In genomic region chr6:34196116-34196832, GRCh38 we compare ENCODE assay signal across 8 cellular contexts. TPM values are rescaled to one million over a fixed set of nuclear protein-coding genes. Genes with fewer than 3 reads are reported as not detected.
DNase-seq lines count a peak whose midpoint lies in the region; ATAC-seq lines count a peak whose summit lies in the region.

No MANE protein-coding gene starts in this region.

- peaks cover 3% of the 10 kb centered on the region for H3K4me1 Mint-ChIP-seq in activated CD4-positive, alpha-beta memory T cell treated with anti-CD3 and anti-CD28 coated beads, Interleukin-2, amount 10 ng/mL, durations not matched to agents 7 days and 5 days
- H3K4me1 Mint-ChIP-seq in memory B cell: no peaks in the 10 kb centered on the region

- H3K27me3 Mint-ChIP-seq in activated CD4-positive, alpha-beta memory T cell treated with anti-CD3 and anti-CD28 coated beads, Interleukin-2, amount 10 ng/mL, durations not matched to agents 7 days and 5 days: peaks cover 11% of the 10 kb centered on the region
- no peaks in the 10 kb centered on the region for H3K27me3 Mint-ChIP-seq in memory B cell

- peak overlapping the region; percentile 73 for H3K4me3 Mint-ChIP-seq in activated CD4-positive, alpha-beta memory T cell treated with anti-CD3 and anti-CD28 coated beads, Interleukin-2, amount 10 ng/mL, durations not matched to agents 7 days and 5 days
- peak overlapping the region; percentile 91 for H3K4me3 Mint-ChIP-seq in memory B cell

- CTCF ChIA-PET in activated CD4-positive, alpha-beta memory T cell treated with anti-CD3 and anti-CD28 coated beads, Interleukin-2, amount 10 ng/mL, durations not matched to agents 7 days and 5 days (lab: Charles Lee): interaction anchor here (0.7 to 4.1 kb wide), 30 partner anchors 8 to 412 kb away, joined by 3 to 39 read pairs (median 4); partner anchors contain the start of genes RPS10 and SMIM29

- POLR2A ChIA-PET in activated CD4-positive, alpha-beta memory T cell treated with anti-CD3 and anti-CD28 coated beads, Interleukin-2, amount 10 ng/mL, durations not matched to agents 7 days and 5 days (lab: Charles Lee): interaction anchor here (0.8 to 1.8 kb wide), 8 partner anchors 11 to 229 kb away, joined by 3 to 15 read pairs (median 4); partner anchors contain the start of genes HMGA1, NUDT3 and SMIM29

- H3K36me3 Mint-ChIP-seq in activated CD4-positive, alpha-beta memory T cell treated with anti-CD3 and anti-CD28 coated beads, Interleukin-2, amount 10 ng/mL, durations not matched to agents 7 days and 5 days (ENCODE audit: low read depth): no peaks in the 10 kb centered on the region
- H3K36me3 Mint-ChIP-seq in memory B cell: no peaks in the 10 kb centered on the region

- no peaks in the 10 kb centered on the region for H3K9me3 Mint-ChIP-seq in activated CD4-positive, alpha-beta memory T cell treated with anti-CD3 and anti-CD28 coated beads, Interleukin-2, amount 10 ng/mL, durations not matched to agents 7 days and 5 days
- H3K9me3 Mint-ChIP-seq in memory B cell: no peaks in the 10 kb centered on the region

- ATAC-seq in HG02623 (IDR thresholded peaks at IDR 0.05; ENCODE audit: unreplicated experiment) (peak; percentile 68), memory B cell (ENCODE audit: low read depth) (peak; percentile 99), GM18873 (IDR thresholded peaks at IDR 0.05; ENCODE audit: low FRiP score, unreplicated experiment) (no peak)

- no peak overlapping the region for H3K27ac Mint-ChIP-seq in activated CD4-positive, alpha-beta memory T cell treated with anti-CD3 and anti-CD28 coated beads, Interleukin-2, amount 10 ng/mL, durations not matched to agents 7 days and 5 days
- H3K27ac Mint-ChIP-seq in memory B cell: no peak overlapping the region

- peak; percentile 3 for DNase-seq in GF-D8 (lab: John Stamatoyannopoulos, UW)
- peak; percentile 15 to 84 for DNase-seq in NCI-H526 (lab: John Stamatoyannopoulos, UW)
- peak; percentile 87 for DNase-seq in activated CD4-positive, alpha-beta memory T cell treated with anti-CD3 and anti-CD28 coated beads, Interleukin-2, amount 10 ng/mL, durations not matched to agents 7 days and 5 days
- peak; percentile 84 for DNase-seq in ecto neural progenitor cell (ENCODE audit: low spot score)
- peak; percentile 94 to 96 for DNase-seq in memory B cell (ENCODE audit: low spot score in 2 of 2)
- peak; percentile 83 to 92 (median 88) for DNase-seq in stimulated activated CD4-positive, alpha-beta T cell treated with anti-CD3 and anti-CD28 coated beads, TNF-alpha, amount 100 ng/mL, for 4 hours (ENCODE audit: low read depth in 3 of 3)

RNA-seq across cellular contexts. Expression of gene HMGA1, which starts 40.4 kb away (rescaled TPM):
- 100 to 1,000 TPM; 269 to 282 TPM for total RNA-seq in activated CD4-positive, alpha-beta memory T cell treated with anti-CD3 and anti-CD28 coated beads, Interleukin-2, amount 10 ng/mL, durations not matched to agents 7 days and 5 days

RNA-seq across cellular contexts. Expression of gene GRM4, which starts 50.4 kb away (rescaled TPM):
- total RNA-seq in activated CD4-positive, alpha-beta memory T cell treated with anti-CD3 and anti-CD28 coated beads, Interleukin-2, amount 10 ng/mL, durations not matched to agents 7 days and 5 days: not detected

RNA-seq across cellular contexts. Expression of gene SMIM29, which starts 52.5 kb away (rescaled TPM):
- 10 to 100 TPM; 38.3 to 38.4 TPM for total RNA-seq in activated CD4-positive, alpha-beta memory T cell treated with anti-CD3 and anti-CD28 coated beads, Interleukin-2, amount 10 ng/mL, durations not matched to agents 7 days and 5 days

Comparison
In these comparisons a context has a peak if more than half of its experiments do, and no peak if none do; other contexts are left out.
1. DNase-seq: peak in every context shown above with its lines; median percentile 95 in memory B cell; 88 in stimulated activated CD4-positive, alpha-beta T cell treated with anti-CD3 and anti-CD28 coated beads, TNF-alpha, amount 100 ng/mL, for 4 hours; 87 in activated CD4-positive, alpha-beta memory T cell treated with anti-CD3 and anti-CD28 coated beads, Interleukin-2, amount 10 ng/mL, durations not matched to agents 7 days and 5 days; 84 in ecto neural progenitor cell; 50 in NCI-H526; 3 in GF-D8.